Comparison of ENCODE assay signal across 6 cellular contexts in the genomic region with DNA sequence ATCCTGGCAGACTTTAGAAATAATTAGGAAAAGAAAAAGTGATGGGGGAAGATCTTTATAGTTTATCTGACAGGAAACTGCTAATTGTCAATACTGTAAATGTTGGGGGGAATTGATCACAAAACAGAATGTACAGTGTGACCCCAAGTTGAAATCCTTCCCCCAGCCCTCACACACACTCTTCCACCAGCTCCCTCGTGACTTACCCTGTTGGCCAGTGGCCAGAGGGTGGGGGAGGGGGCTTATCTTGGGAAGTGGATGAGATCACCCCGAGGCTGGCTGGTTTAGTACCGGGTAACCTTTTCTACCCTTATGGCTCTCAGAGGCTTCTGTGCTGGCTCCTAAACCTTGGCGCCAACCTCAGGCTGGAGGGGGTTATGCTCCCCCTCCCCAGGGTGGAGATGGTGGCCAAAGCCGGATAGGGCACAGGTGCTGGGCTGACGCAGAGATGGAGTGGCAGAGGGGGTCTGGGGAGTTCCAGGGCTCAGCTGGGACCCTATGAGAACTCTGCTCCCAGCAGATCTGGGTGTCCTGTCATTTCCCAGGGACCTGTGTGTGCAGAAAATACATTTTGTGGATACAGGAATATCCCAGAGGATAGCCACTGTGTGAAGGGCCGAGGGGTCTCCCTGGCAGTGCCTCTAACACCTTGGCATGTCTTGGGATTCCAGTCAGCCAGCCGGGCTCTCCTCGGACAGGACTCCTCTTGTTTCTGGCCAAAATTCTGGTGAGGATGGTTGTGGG. TPM values are rescaled to one million over a fixed set of nuclear protein-coding genes. Genes with fewer than 3 reads are reported as not detected.
DNase-seq lines count a peak whose midpoint lies in the region; ATAC-seq and TF ChIP-seq lines count a peak whose summit lies in the region.

No MANE protein-coding gene starts in this region.

- H3K4me1 Mint-ChIP-seq in WTC11, result peaks cover 8% of the 10 kb centered on the region

- H3K27me3 Mint-ChIP-seq in WTC11 (ENCODE audit: low read depth), result no peaks in the 10 kb centered on the region; the same call in 1 of the 2 replicates

- DNase-seq in GM19238 (ENCODE audit: insufficient read length, low spot score), result peak; percentile 0
- no peak for DNase-seq in WTC11 (ENCODE audit: low spot score)

- CTCF ChIA-PET in WTC11 (lab: Charles Lee), result interaction anchor here (0.6 to 3.0 kb wide), 8 partner anchors 10 to 269 kb away, joined by 3 to 32 read pairs (median 6); partner anchors contain the start of gene PDP2

- no peak overlapping the region for H3K27ac Mint-ChIP-seq in WTC11

- 70 to 82% methylated on average over 2 to 8 of the region's 9 CpGs for WGBS in mesodermal cell (ENCODE audit: insufficient coverage in 2 of 2), 2 experiments

- H3K4me3 Mint-ChIP-seq in WTC11, result no peak overlapping the region

- no peaks in the 10 kb centered on the region for H3K9me3 ChIP-seq in mesodermal cell (ENCODE audit: control insufficient read depth, low read length)

- no peak overlapping the region for H3K4me3 ChIP-seq in mesodermal cell (ENCODE audit: extremely low read depth, insufficient read depth, low read length, poor library complexity, severe bottlenecking)

- H3K27ac ChIP-seq in mesodermal cell (ENCODE audit: low read depth, low read length, severe bottlenecking), result peak overlapping the region; percentile 81

- no peak for TF ChIP-seq CTCF in WTC11 (IDR thresholded peaks at IDR 0.05)

- peaks cover 41% of the 10 kb centered on the region for H3K4me1 ChIP-seq in mesodermal cell (ENCODE audit: control insufficient read depth, insufficient read depth, low read length, poor library complexity, severe bottlenecking)

- H3K36me3 ChIP-seq in mesodermal cell (ENCODE audit: control insufficient read depth, insufficient read depth, low read length), result no peaks in the 10 kb centered on the region

- POLR2A ChIA-PET in WTC11 (lab: Charles Lee), result no interaction called here

- H3K36me3 Mint-ChIP-seq in WTC11, result no peaks in the 10 kb centered on the region

- no peaks in the 10 kb centered on the region for H3K9me3 Mint-ChIP-seq in WTC11

- peak; percentile 41 for ATAC-seq in WTC11
- no peak for ATAC-seq in HG02970 (IDR thresholded peaks at IDR 0.05; ENCODE audit: low FRiP score, unreplicated experiment)
- no peak for ATAC-seq in HG02981 (IDR thresholded peaks at IDR 0.05; ENCODE audit: unreplicated experiment)
- ATAC-seq in GM19463 (IDR thresholded peaks at IDR 0.05; ENCODE audit: unreplicated experiment), result no peak

TF ChIP-seq in WTC11, 78 proteins besides CTCF, POLR2A, EP300 and RAD21 (continues in another document):
- TF ChIP-seq, protein P1, sequence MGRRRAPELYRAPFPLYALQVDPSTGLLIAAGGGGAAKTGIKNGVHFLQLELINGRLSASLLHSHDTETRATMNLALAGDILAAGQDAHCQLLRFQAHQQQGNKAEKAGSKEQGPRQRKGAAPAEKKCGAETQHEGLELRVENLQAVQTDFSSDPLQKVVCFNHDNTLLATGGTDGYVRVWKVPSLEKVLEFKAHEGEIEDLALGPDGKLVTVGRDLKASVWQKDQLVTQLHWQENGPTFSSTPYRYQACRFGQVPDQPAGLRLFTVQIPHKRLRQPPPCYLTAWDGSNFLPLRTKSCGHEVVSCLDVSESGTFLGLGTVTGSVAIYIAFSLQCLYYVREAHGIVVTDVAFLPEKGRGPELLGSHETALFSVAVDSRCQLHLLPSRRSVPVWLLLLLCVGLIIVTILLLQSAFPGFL (CRISPR knock-in tag; IDR thresholded peaks at IDR 0.05; ENCODE audit: borderline replicate concordance), result no peak
- TF ChIP-seq FOXP1 (CRISPR knock-in tag; IDR thresholded peaks at IDR 0.05; ENCODE audit: borderline replicate concordance) (no peak), FOXJ3 (CRISPR knock-in tag; IDR thresholded peaks at IDR 0.05; ENCODE audit: borderline replicate concordance) (no peak), ZNF317 (CRISPR knock-in tag; IDR thresholded peaks at IDR 0.05; ENCODE audit: borderline replicate concordance, low read depth) (no peak), ARID4B (CRISPR knock-in tag; IDR thresholded peaks at IDR 0.05; ENCODE audit: borderline replicate concordance) (no peak), JAZF1 (CRISPR knock-in tag; IDR thresholded peaks at IDR 0.05) (no peak), ZNF232 (CRISPR knock-in tag; IDR thresholded peaks at IDR 0.05) (no peak), FOXP4 (CRISPR knock-in tag; IDR thresholded peaks at IDR 0.05) (no peak), OVOL2 (CRISPR knock-in tag; IDR thresholded peaks at IDR 0.05; ENCODE audit: borderline replicate concordance) (no peak)
- TF ChIP-seq, protein P2, sequence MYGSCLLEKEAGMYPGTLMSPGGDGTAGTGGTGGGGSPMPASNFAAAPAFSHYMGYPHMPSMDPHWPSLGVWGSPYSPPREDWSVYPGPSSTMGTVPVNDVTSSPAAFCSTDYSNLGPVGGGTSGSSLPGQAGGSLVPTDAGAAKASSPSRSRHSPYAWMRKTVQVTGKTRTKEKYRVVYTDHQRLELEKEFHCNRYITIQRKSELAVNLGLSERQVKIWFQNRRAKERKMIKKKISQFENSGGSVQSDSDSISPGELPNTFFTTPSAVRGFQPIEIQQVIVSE (CRISPR knock-in tag; IDR thresholded peaks at IDR 0.05; ENCODE audit: borderline replicate concordance), result no peak
- TF ChIP-seq, protein P3, sequence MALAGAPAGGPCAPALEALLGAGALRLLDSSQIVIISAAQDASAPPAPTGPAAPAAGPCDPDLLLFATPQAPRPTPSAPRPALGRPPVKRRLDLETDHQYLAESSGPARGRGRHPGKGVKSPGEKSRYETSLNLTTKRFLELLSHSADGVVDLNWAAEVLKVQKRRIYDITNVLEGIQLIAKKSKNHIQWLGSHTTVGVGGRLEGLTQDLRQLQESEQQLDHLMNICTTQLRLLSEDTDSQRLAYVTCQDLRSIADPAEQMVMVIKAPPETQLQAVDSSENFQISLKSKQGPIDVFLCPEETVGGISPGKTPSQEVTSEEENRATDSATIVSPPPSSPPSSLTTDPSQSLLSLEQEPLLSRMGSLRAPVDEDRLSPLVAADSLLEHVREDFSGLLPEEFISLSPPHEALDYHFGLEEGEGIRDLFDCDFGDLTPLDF (CRISPR knock-in tag; IDR thresholded peaks at IDR 0.05), result no peak

RNA-seq across cellular contexts. Expression of gene CDH16, which starts 18.6 kb away (rescaled TPM):
- not detected in 3 replicates for total RNA-seq in WTC11 (2021)
- polyA plus RNA-seq in mesodermal cell (2013, experiment 1 of 2), result not detected
- polyA plus RNA-seq in mesodermal cell (2013, experiment 2 of 2), result not detected

RNA-seq across cellular contexts. Expression of gene PDP2, which starts 19.8 kb away (rescaled TPM):
- total RNA-seq in WTC11 (2021), result 26.4 to 28.4 TPM (median 27.0 TPM) in 3 replicates
- 11.2 TPM for polyA plus RNA-seq in mesodermal cell (2013, experiment 1 of 2)
- polyA plus RNA-seq in mesodermal cell (2013, experiment 2 of 2), result 12.0 TPM

RNA-seq across cellular contexts. Expression of gene RRAD, which starts 25.2 kb away (rescaled TPM):
- 0.16 to 0.52 TPM (median 0.18 TPM) in 3 replicates for total RNA-seq in WTC11 (2021)
- polyA plus RNA-seq in mesodermal cell (2013, experiment 1 of 2), result 0.77 TPM
- polyA plus RNA-seq in mesodermal cell (2013, experiment 2 of 2), result 1.1 TPM

RNA-seq across cellular contexts. Expression of gene CIAO2B, which starts 34.1 kb away (rescaled TPM):
- 59.7 to 72.7 TPM (median 71.4 TPM) in 3 replicates for total RNA-seq in WTC11 (2021)
- 117 TPM for polyA plus RNA-seq in mesodermal cell (2013, experiment 1 of 2)
- 97.9 TPM for polyA plus RNA-seq in mesodermal cell (2013, experiment 2 of 2)

RNA-seq across cellular contexts. Expression of gene CES2, which starts 35.2 kb away (rescaled TPM):
- 21.6 to 29.7 TPM (median 23.2 TPM) in 3 replicates for total RNA-seq in WTC11 (2021)
- polyA plus RNA-seq in mesodermal cell (2013, experiment 1 of 2), result 16.8 TPM
- 17.1 TPM for polyA plus RNA-seq in mesodermal cell (2013, experiment 2 of 2)
